Comparison of ENCODE assay signal across 1 cellular context in the genomic region with DNA sequence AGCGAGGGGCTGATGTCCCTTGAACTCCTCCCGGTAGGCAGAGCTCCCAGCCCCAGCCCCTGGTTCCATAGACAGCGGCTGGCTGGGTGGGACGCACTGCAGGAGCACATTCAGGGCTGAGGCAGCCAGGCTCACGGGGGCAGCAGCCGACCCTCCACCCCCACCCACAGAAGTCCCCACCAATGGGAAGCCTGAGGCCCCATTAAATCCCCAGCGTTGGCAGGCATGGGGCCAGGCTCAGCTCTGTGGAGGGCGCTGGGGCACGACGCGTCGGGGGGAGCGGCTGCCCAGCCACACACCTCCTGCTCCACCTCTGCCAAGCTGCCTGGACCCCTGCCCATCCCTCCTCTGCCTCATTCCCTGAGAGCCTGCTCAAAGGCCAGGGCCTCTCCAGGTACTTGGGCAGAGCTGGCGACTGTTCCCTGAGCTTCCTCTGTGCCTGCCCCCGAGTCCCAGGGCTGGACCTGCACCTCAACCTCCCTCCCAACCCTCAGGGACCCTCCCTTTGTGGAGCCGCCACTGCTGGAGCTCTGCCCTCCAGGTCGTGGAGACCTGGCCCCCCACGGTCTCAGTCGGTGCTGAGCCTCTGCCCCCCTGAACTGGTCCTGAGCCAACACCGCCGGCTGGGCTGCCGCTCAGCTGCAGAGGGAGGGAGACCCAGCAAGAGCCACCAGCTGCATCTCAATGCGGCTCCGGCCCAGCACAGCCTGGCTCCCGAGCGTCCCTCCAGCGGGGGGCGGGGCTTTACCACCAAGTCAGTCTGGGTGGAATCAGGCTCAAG.
A peak's percentile ranks its signal among the peaks of the same experiment; 100 is the strongest.
TF ChIP-seq lines count a peak whose summit lies in the region.

No MANE protein-coding gene starts in this region.

TF ChIP-seq in HEK293, 187 proteins besides CTCF, POLR2A, EP300 and RAD21 (continued from another document):
- TF ChIP-seq, protein P1, sequence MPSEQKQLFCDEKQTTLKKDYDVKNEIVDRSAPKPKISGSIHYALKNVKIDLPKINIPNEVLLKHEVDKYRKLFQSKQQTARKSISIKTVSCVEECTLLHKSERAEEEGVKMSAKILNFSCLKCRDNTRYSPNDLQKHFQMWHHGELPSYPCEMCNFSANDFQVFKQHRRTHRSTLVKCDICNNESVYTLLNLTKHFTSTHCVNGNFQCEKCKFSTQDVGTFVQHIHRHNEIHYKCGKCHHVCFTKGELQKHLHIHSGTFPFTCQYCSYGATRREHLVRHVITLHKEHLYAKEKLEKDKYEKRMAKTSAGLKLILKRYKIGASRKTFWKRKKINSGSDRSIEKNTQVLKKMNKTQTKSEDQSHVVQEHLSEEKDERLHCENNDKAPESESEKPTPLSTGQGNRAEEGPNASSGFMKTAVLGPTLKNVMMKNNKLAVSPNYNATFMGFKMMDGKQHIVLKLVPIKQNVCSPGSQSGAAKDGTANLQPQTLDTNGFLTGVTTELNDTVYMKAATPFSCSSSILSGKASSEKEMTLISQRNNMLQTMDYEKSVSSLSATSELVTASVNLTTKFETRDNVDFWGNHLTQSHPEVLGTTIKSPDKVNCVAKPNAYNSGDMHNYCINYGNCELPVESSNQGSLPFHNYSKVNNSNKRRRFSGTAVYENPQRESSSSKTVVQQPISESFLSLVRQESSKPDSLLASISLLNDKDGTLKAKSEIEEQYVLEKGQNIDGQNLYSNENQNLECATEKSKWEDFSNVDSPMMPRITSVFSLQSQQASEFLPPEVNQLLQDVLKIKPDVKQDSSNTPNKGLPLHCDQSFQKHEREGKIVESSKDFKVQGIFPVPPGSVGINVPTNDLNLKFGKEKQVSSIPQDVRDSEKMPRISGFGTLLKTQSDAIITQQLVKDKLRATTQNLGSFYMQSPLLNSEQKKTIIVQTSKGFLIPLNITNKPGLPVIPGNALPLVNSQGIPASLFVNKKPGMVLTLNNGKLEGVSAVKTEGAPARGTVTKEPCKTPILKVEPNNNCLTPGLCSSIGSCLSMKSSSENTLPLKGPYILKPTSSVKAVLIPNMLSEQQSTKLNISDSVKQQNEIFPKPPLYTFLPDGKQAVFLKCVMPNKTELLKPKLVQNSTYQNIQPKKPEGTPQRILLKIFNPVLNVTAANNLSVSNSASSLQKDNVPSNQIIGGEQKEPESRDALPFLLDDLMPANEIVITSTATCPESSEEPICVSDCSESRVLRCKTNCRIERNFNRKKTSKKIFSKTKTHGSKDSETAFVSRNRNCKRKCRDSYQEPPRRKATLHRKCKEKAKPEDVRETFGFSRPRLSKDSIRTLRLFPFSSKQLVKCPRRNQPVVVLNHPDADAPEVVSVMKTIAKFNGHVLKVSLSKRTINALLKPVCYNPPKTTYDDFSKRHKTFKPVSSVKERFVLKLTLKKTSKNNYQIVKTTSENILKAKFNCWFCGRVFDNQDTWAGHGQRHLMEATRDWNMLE (tag by site-specific recombination; conservative IDR thresholded peaks at IDR 0.05; ENCODE audit: low read depth), result no peak
- TF ChIP-seq PRDM2 (tag by site-specific recombination; IDR thresholded peaks at IDR 0.05; ENCODE audit: borderline replicate concordance) (no peak), ZNF544 (tag by site-specific recombination; IDR thresholded peaks at IDR 0.05) (no peak), SP7 (tag by site-specific recombination; IDR thresholded peaks at IDR 0.05) (no peak), ZNF626 (tag by site-specific recombination; IDR thresholded peaks at IDR 0.05) (no peak), KLF16 (tag by site-specific recombination; IDR thresholded peaks at IDR 0.05) (no peak), ZNF114 (tag by site-specific recombination; IDR thresholded peaks at IDR 0.05) (no peak), ZEB2 (tag by site-specific recombination; IDR thresholded peaks at IDR 0.05) (no peak), ZSCAN5A (tag by site-specific recombination; IDR thresholded peaks at IDR 0.05) (no peak), ZNF426 (tag by site-specific recombination; IDR thresholded peaks at IDR 0.05) (no peak), ZNF629 (tag by site-specific recombination; IDR thresholded peaks at IDR 0.05) (no peak), GLIS2 (tag by site-specific recombination; IDR thresholded peaks at IDR 0.05) (0 out of 2 replicates have a peak, but pooled peaks have one; percentile 20), GLIS1 (tag by site-specific recombination; IDR thresholded peaks at IDR 0.05) (peak; percentile 85), ZBTB8A (tag by site-specific recombination; IDR thresholded peaks at IDR 0.05) (no peak), ZNF341 (tag by site-specific recombination; IDR thresholded peaks at IDR 0.05; ENCODE audit: low read depth) (peak; percentile 87), PRDM6 (tag by site-specific recombination; IDR thresholded peaks at IDR 0.05) (no peak)
